In genomic region chr9:107767711-107768110, GRCh38 we compare ENCODE assay signal across 24 cellular contexts.
DNase-seq lines count a peak whose midpoint lies in the region; ATAC-seq, FAIRE-seq and TF ChIP-seq lines count a peak whose summit lies in the region.
"Had no signal": no experiment of that assay in that cellular context is flagged by ENCODE, and none has a peak within 500 bp of the region (broad histone marks: within the 10 kb centered on the region; RNA-seq: fewer than 3 reads in every experiment).

No MANE protein-coding gene starts in this region.

- no peak overlapping the region for H3K4me3 ChIP-seq in heart left ventricle
- H3K4me3 ChIP-seq in A549 = no peak overlapping the region
- no peak overlapping the region for H3K4me3 ChIP-seq in esophagus squamous epithelium
- no peak overlapping the region for H3K4me3 ChIP-seq in gastrocnemius medialis
- H3K4me3 ChIP-seq in mesenchymal stem cell (ENCODE audit: insufficient read depth in 1 of 2, low read depth in 1 of 2, low read length in 2 of 2) = no peak overlapping the region
- H3K4me3 ChIP-seq: GM23248, SJSA1 had no signal

- 91 to 100% (median 96%) methylated on average over 4 of the region's 4 CpGs for WGBS in heart left ventricle, 4 donors
- 95% methylated on average over 4 of the region's 4 CpGs for WGBS in A549 (ENCODE audit: missing lambda C conversion rate)
- 93 to 98% methylated on average over 4 of the region's 4 CpGs for WGBS in esophagus squamous epithelium, 2 donors
- 91% methylated on average over 4 of the region's 4 CpGs for WGBS in mesenchymal stem cell

- H3K4me1 ChIP-seq in heart left ventricle (peaks cover 0 to 18% (median 9%) of the 10 kb centered on the region in 12 donors), A549 (no peaks in the 10 kb centered on the region), esophagus squamous epithelium (no peaks in the 10 kb centered on the region), gastrocnemius medialis (peaks cover 0 to 10% of the 10 kb centered on the region in 2 donors), mesenchymal stem cell (ENCODE audit: control insufficient read depth, insufficient read depth, low read depth, low read length) (no peaks in the 10 kb centered on the region)
- H3K4me1 ChIP-seq: SJSA1 had no signal

- H3K27ac ChIP-seq in heart left ventricle (peak overlapping the region; percentile 5 to 79 (median 63)), A549 (no peak overlapping the region), esophagus squamous epithelium (peak overlapping the region in 3 of 4 donors; percentile 5 to 75 (median 50)), gastrocnemius medialis (peak overlapping the region; percentile 34 to 61 (median 36)), mesenchymal stem cell (ENCODE audit: low read length, poor library complexity, severe bottlenecking) (no peak overlapping the region)
- H3K27ac ChIP-seq: 22Rv1, GM23248, SJSA1 had no signal

- no peak overlapping the region for H3K23ac ChIP-seq in mesenchymal stem cell (ENCODE audit: low read length in 2 of 2)

- FAIRE-seq in A549 (lab: Jason Lieb, UNC) = no peak

- no peak overlapping the region for H4K8ac ChIP-seq in mesenchymal stem cell (ENCODE audit: low read length)

- intact Hi-C loops in heart left ventricle (cut with DNase I) = loop anchor here in 5 of 10 donors (2.0 to 10.0 kb wide), 6 partner anchors 85 to 377 kb away; partner anchors contain the start of gene KLF4 (in 3 of the 5)
- intact Hi-C loops in left ventricle myocardium superior (cut with micrococcal nuclease) = no loop called here
- intact Hi-C loops in esophagus squamous epithelium (cut with DNase I) = no loop called here
- intact Hi-C loops in gastrocnemius medialis (cut with DNase I; ENCODE audit: low total_unique reads) = no loop called here

- no peak for DNase-seq in heart left ventricle
- no peak for DNase-seq in left ventricle myocardium superior
- DNase-seq in A549 (ENCODE audit: low read depth in 1 of 2, low spot score in 1 of 2) = no peak
- no peak for DNase-seq in esophagus squamous epithelium (lab: John Stamatoyannopoulos, UW)
- no peak for DNase-seq in gastrocnemius medialis
- no peak for DNase-seq in GM03348 (ENCODE audit: low spot score)
- no peak for DNase-seq in mesenchymal stem cell
- DNase-seq: ACHN, Calu3, DMS153, DND-41, GM23248, H9, KBM-7, MV-4-11, NCI-H1105, NCI-H146, NCI-H1930, NCI-H2107, NCI-H524, NCI-H774, PC-3 had no signal

- no peak for TF ChIP-seq RAD21 in A549 (conservative IDR thresholded peaks at IDR 0.05 in 1 of 2, IDR thresholded peaks at IDR 0.05 in 1 of 2)

- ATAC-seq in heart left ventricle (no peak), left ventricle myocardium superior (no peak), A549 (no peak), gastrocnemius medialis (no peak)
- ATAC-seq: PC-3 had no signal

- in situ Hi-C loops in gastrocnemius medialis (cut with MboI; ENCODE audit: low sequenced_read_pairs in 4 of 4) = no loop called here

- H3K79me1 ChIP-seq in mesenchymal stem cell (replicated peaks; ENCODE audit: low read length, poor library complexity, severe bottlenecking) = no peaks in the 10 kb centered on the region

- no peak for TF ChIP-seq CTCF in heart left ventricle (IDR thresholded peaks at IDR 0.05)
- no peak for TF ChIP-seq CTCF in A549 (IDR thresholded peaks at IDR 0.05)
- no peak for TF ChIP-seq CTCF in esophagus squamous epithelium (IDR thresholded peaks at IDR 0.05)
- TF ChIP-seq CTCF in gastrocnemius medialis (IDR thresholded peaks at IDR 0.05 in 4 of 5, conservative IDR thresholded peaks at IDR 0.05 in 1 of 5) = no peak

- no peak overlapping the region for H2BK15ac ChIP-seq in mesenchymal stem cell (ENCODE audit: low read depth, poor library complexity, severe bottlenecking)

- H3K4me2 ChIP-seq in A549 (no peak overlapping the region), mesenchymal stem cell (ENCODE audit: low read length, poor library complexity, severe bottlenecking) (no peak overlapping the region)

- H2BK12ac ChIP-seq in mesenchymal stem cell (ENCODE audit: low read length in 2 of 2) = no peak overlapping the region

- no peaks in the 10 kb centered on the region for H3K27me3 ChIP-seq in heart left ventricle
- H3K27me3 ChIP-seq in esophagus squamous epithelium = no peaks in the 10 kb centered on the region
- H3K27me3 ChIP-seq in gastrocnemius medialis = no peaks in the 10 kb centered on the region
- no peaks in the 10 kb centered on the region for H3K27me3 ChIP-seq in mesenchymal stem cell (ENCODE audit: control insufficient read depth in 1 of 2, insufficient read depth in 1 of 2, low read length in 2 of 2)
- H3K27me3 ChIP-seq: SJSA1 had no signal

- no peak overlapping the region for H2AFZ ChIP-seq in mesenchymal stem cell (ENCODE audit: low read depth, low read length)
- H2AFZ ChIP-seq: GM23248 had no signal

- no peak overlapping the region for H3K18ac ChIP-seq in mesenchymal stem cell (ENCODE audit: low read depth in 1 of 2, low read length in 2 of 2)

- POLR2A ChIA-PET in A549 (lab: Yijun Ruan, JAX) = no interaction called here

- no peak overlapping the region for H2BK120ac ChIP-seq in mesenchymal stem cell (ENCODE audit: low read depth, low read length)

- H4K91ac ChIP-seq in mesenchymal stem cell (ENCODE audit: low read length) = no peak overlapping the region

- no peak overlapping the region for H2AK5ac ChIP-seq in mesenchymal stem cell (ENCODE audit: low read length, severe bottlenecking)

- no peak overlapping the region for H2BK5ac ChIP-seq in mesenchymal stem cell (ENCODE audit: low read depth, low read length, poor library complexity, severe bottlenecking)

- TF ChIP-seq POLR2A in heart left ventricle (IDR thresholded peaks at IDR 0.05) (no peak), A549 (IDR thresholded peaks at IDR 0.05; ENCODE audit: low read length) (no peak), esophagus squamous epithelium (IDR thresholded peaks at IDR 0.05) (no peak), gastrocnemius medialis (IDR thresholded peaks at IDR 0.05) (no peak)

- H3K4ac ChIP-seq in mesenchymal stem cell (ENCODE audit: low read depth in 1 of 2, low read length in 2 of 2) = no peak overlapping the region

- CTCF ChIA-PET in A549 (lab: Yijun Ruan, JAX) = interaction anchor here (0.6 to 0.7 kb wide), 3 partner anchors 48 to 210 kb away, joined by 3 read pairs; no protein-coding TSS in a partner anchor

- TF ChIP-seq EP300 in A549 (IDR thresholded peaks at IDR 0.05) = no peak

- no peak overlapping the region for H3K9ac ChIP-seq in mesenchymal stem cell (ENCODE audit: low read length)
- H3K9ac ChIP-seq: GM23248 had no signal

- H3K36me3 ChIP-seq in heart left ventricle (no peaks in the 10 kb centered on the region), esophagus squamous epithelium (no peaks in the 10 kb centered on the region), gastrocnemius medialis (no peaks in the 10 kb centered on the region), mesenchymal stem cell (ENCODE audit: control insufficient read depth in 1 of 2, insufficient read depth in 2 of 2, low read depth in 1 of 2, low read length in 2 of 2) (no peaks in the 10 kb centered on the region)
- H3K36me3 ChIP-seq: SJSA1 had no signal

- H3K14ac ChIP-seq in mesenchymal stem cell (ENCODE audit: low read length in 2 of 2) = no peak overlapping the region

- H3K9me3 ChIP-seq in heart left ventricle (peaks cover 0 to 9% (median 0%) of the 10 kb centered on the region in 12 donors), A549 (peaks cover 3% of the 10 kb centered on the region), esophagus squamous epithelium (peaks cover 0 to under 1% (median 0%) of the 10 kb centered on the region in 3 donors), gastrocnemius medialis (no peaks in the 10 kb centered on the region), mesenchymal stem cell (ENCODE audit: control insufficient read depth, low read length) (no peaks in the 10 kb centered on the region)
- H3K9me3 ChIP-seq: SJSA1 had no signal

TF ChIP-seq in A549, 52 proteins besides CTCF, POLR2A, EP300 and RAD21:
- TF ChIP-seq RCOR1 (IDR thresholded peaks at IDR 0.05; ENCODE audit: low read depth, low read length) (no peak), MAFK (IDR thresholded peaks at IDR 0.05; ENCODE audit: partially characterized antibody) (peak; percentile 38), MYC (IDR thresholded peaks at IDR 0.05; ENCODE audit: borderline replicate concordance, low read length) (no peak)

Comparison
In these comparisons a context has a peak if more than half of its experiments do, and no peak if none do; other contexts are left out.
1. H3K27ac ChIP-seq: peak in heart left ventricle (12 of 12), esophagus squamous epithelium (3 of 4) and gastrocnemius medialis (4 of 4); none in A549 (0 of 2) and mesenchymal stem cell (single experiment).